Comparison of ENCODE assay signal across 1 cellular context in the genomic region with DNA sequence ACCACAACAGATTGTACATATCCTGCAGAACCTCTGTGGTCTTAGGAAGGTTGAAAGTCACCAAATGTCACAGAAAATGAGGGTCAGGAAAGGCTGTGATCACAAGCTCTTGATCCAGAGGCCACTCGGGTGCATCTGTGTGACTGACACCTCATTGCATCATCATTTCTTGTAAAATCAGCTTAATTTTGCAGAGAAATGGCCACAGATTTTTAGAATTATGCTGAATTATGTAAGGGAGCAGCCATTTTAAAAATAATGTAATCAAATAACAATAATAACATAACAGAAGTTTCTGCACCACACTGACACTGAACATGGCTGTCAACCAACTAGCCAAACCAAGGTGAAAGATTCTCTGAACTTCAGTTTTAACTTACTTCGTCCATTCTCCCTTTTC.
TF ChIP-seq lines count a peak whose summit lies in the region.

No MANE protein-coding gene starts in this region.

TF ChIP-seq in GM23338, 12 proteins besides CTCF, POLR2A, EP300 and RAD21:
- TF ChIP-seq ZNF462 (CRISPR knock-in tag; IDR thresholded peaks at IDR 0.05) (no peak), NANOG (IDR thresholded peaks at IDR 0.05; ENCODE audit: borderline replicate concordance) (no peak), ETS1 (IDR thresholded peaks at IDR 0.05) (no peak), ZNF331 (CRISPR knock-in tag; IDR thresholded peaks at IDR 0.05; ENCODE audit: low read depth) (no peak), CREB1 (CRISPR knock-in tag; IDR thresholded peaks at IDR 0.05; ENCODE audit: low read depth) (no peak), REST (IDR thresholded peaks at IDR 0.05; ENCODE audit: unreplicated experiment) (no peak), STAT1 (IDR thresholded peaks at IDR 0.05; ENCODE audit: unreplicated experiment) (no peak), ZNF114 (CRISPR knock-in tag; IDR thresholded peaks at IDR 0.05) (no peak), EZH2phosphoT487 (IDR thresholded peaks at IDR 0.05; ENCODE audit: unreplicated experiment) (no peak)
TF ChIP-seq in GM23338: peak in this region for 0.
